8 cellular contexts compared by ENCODE assay signal in the genomic region with DNA sequence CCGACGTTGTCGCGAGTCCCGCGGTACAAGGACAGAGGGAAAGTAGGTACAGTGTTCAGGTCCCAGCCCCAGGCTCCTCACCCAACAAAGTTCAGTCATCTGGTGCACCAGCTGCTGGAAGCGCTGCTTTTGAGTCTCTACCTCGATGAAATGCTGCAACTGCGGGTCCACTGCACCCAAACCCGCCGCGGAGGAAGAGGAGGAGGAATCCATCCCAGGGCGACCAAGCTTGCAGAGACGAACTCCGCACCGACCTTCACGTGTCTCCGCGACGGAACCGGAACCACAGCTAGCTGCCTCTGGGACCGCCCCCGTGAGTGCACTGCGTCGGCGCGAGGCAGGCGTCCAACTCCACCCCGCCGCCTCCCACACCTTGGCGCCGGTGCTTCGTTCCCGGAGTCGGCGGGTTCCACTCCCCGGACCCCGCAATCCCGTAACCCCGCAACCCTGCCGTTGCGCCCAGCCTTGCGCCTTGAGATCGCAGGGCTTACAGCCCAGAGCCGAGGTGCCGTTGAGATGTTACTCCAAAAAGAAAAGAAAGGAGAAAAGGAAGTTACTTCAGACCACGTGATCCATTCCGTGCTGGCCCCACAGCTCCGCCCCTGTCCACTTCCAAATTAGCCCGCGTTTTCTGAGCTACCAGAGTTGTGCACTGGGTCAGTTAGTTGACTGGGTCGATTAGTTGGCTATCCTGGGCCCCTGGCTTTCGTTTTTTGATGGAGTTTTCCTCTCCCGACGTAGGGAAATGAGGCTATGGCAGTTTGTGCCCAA. TPM values are rescaled to one million over a fixed set of nuclear protein-coding genes. Genes with fewer than 3 reads are reported as not detected.
A peak's percentile ranks its signal among the peaks of the same experiment; 100 is the strongest.
DNase-seq lines count a peak whose midpoint lies in the region; ATAC-seq and TF ChIP-seq lines count a peak whose summit lies in the region.

A gene with protein sequence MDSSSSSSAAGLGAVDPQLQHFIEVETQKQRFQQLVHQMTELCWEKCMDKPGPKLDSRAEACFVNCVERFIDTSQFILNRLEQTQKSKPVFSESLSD (minus strand): TSS at position 291 of the 771 bp plus-strand sequence. CDS start 78 bp downstream, at position 213.

- TF ChIP-seq CTCF in GM12864 (IDR thresholded peaks at IDR 0.05; ENCODE audit: low read depth, low read length, missing control alignments) (no peak), SU-DHL-6 (IDR thresholded peaks at IDR 0.05; ENCODE audit: insufficient read depth, low read length, poor library complexity, severe bottlenecking) (no peak), cardiac muscle cell (IDR thresholded peaks at IDR 0.05; ENCODE audit: low read depth, low read length) (no peak), upper lobe of left lung (IDR thresholded peaks at IDR 0.05) (no peak)

- POLR2A ChIA-PET in activated naive CD8-positive, alpha-beta T cell treated with anti-CD3 and anti-CD28 coated beads, Interleukin-2, amount 10 ng/mL, durations not matched to agents 7 days and 5 days (lab: Charles Lee): interaction anchor here (0.8 to 3.0 kb wide), 4 partner anchors 10 to 583 kb away, joined by 3 to 16 read pairs (median 4); a partner anchor contains a TSS

- WGBS in upper lobe of left lung, 2 donors: 0 to 35% methylated on average over 11 to 55 of the region's 55 CpGs

- TF ChIP-seq EP300 in upper lobe of left lung (IDR thresholded peaks at IDR 0.05): no peak

- peaks cover 11% of the 10 kb centered on the region; the same call in 1 of the 2 replicates for H3F3A ChIP-seq in SU-DHL-6 (ENCODE audit: insufficient read depth)

- DNase-seq in GM12864 (ENCODE audit: low read depth): peak; percentile 34
- DNase-seq in NCI-H1092 treated with DMSO at 0.1 percent for 48 hours (lab: John Stamatoyannopoulos, UW): peak; percentile 88
- peak; percentile 77 for DNase-seq in activated naive CD8-positive, alpha-beta T cell treated with anti-CD3 and anti-CD28 coated beads, Interleukin-2, amount 10 ng/mL, durations not matched to agents 7 days and 5 days
- DNase-seq in cardiac muscle cell (ENCODE audit: low read depth in 1 of 2, low spot score in 1 of 2): peak; percentile 75 to 76
- peak; percentile 53 for DNase-seq in pons (ENCODE audit: low spot score)
- DNase-seq in upper lobe of left lung: peak; percentile 81 to 95

- peak within 1 kb of the TSS; percentile 86 for H2AFZ ChIP-seq in SU-DHL-6 (ENCODE audit: low read depth, low read length, severe bottlenecking)

- peak within 1 kb of the TSS; percentile 87 for H3K27ac Mint-ChIP-seq in activated naive CD8-positive, alpha-beta T cell treated with anti-CD3 and anti-CD28 coated beads, Interleukin-2, amount 10 ng/mL, durations not matched to agents 7 days and 5 days

- H3K27me3 ChIP-seq in SU-DHL-6 (ENCODE audit: low read length): no peaks in the 10 kb centered on the region
- no peaks in the 10 kb centered on the region for H3K27me3 ChIP-seq in cardiac muscle cell
- H3K27me3 ChIP-seq in upper lobe of left lung: no peaks in the 10 kb centered on the region

- H3K9ac ChIP-seq in SU-DHL-6 (ENCODE audit: low read length): peak within 1 kb of the TSS; percentile 89

- peaks cover 35% of the 10 kb centered on the region for H3K79me2 ChIP-seq in SU-DHL-6 (ENCODE audit: insufficient read depth, low read length)

- ATAC-seq in HG02610 (IDR thresholded peaks at IDR 0.05; ENCODE audit: unreplicated experiment): peak; percentile 99
- peak; percentile 98 for ATAC-seq in activated naive CD8-positive, alpha-beta T cell treated with anti-CD3 and anti-CD28 coated beads, Interleukin-2, amount 10 ng/mL, durations not matched to agents 7 days and 5 days (ENCODE audit: low read depth)
- ATAC-seq in upper lobe of left lung (ENCODE audit: low FRiP score in 2 of 2): peak; percentile 96 to 100

- H3K4me1 ChIP-seq in cardiac muscle cell (ENCODE audit: low read depth): no peaks in the 10 kb centered on the region
- peaks cover 0 to 11% (median 3%) of the 10 kb centered on the region in 4 donors for H3K4me1 ChIP-seq in upper lobe of left lung

- TF ChIP-seq POLR2A in upper lobe of left lung (IDR thresholded peaks at IDR 0.05): peak in 1 of 4 donors; percentile 63

- peaks cover 6% of the 10 kb centered on the region for H3K36me3 Mint-ChIP-seq in activated naive CD8-positive, alpha-beta T cell treated with anti-CD3 and anti-CD28 coated beads, Interleukin-2, amount 10 ng/mL, durations not matched to agents 7 days and 5 days

- H3K4me3 Mint-ChIP-seq in activated naive CD8-positive, alpha-beta T cell treated with anti-CD3 and anti-CD28 coated beads, Interleukin-2, amount 10 ng/mL, durations not matched to agents 7 days and 5 days: peak within 1 kb of the TSS; percentile 88

- H3K27ac ChIP-seq in SU-DHL-6 (ENCODE audit: low read depth, low read length): peak within 1 kb of the TSS; percentile 69
- H3K27ac ChIP-seq in cardiac muscle cell: peak within 1 kb of the TSS; percentile 64
- peak within 1 kb of the TSS; percentile 77 to 88 (median 84) for H3K27ac ChIP-seq in upper lobe of left lung

- H3K9me3 ChIP-seq in SU-DHL-6 (ENCODE audit: insufficient read depth, low read length): no peaks in the 10 kb centered on the region
- H3K9me3 ChIP-seq in cardiac muscle cell (ENCODE audit: low read depth): no peaks in the 10 kb centered on the region
- no peaks in the 10 kb centered on the region for H3K9me3 ChIP-seq in upper lobe of left lung

- peak within 1 kb of the TSS; percentile 89 for H3K4me2 ChIP-seq in SU-DHL-6 (ENCODE audit: low read depth, low read length, poor library complexity, severe bottlenecking)

- H3K4me3 ChIP-seq in GM12864 (ENCODE audit: low read depth, low read length): peak within 1 kb of the TSS; percentile 80
- peak within 1 kb of the TSS; percentile 92 for H3K4me3 ChIP-seq in SU-DHL-6 (ENCODE audit: insufficient read depth, low read length, poor library complexity, severe bottlenecking)
- peak within 1 kb of the TSS; percentile 44 for H3K4me3 ChIP-seq in cardiac muscle cell
- peak within 1 kb of the TSS; percentile 27 to 80 (median 61) for H3K4me3 ChIP-seq in upper lobe of left lung

- H3K36me3 ChIP-seq in SU-DHL-6 (ENCODE audit: low read length): no peaks in the 10 kb centered on the region
- no peaks in the 10 kb centered on the region for H3K36me3 ChIP-seq in cardiac muscle cell
- H3K36me3 ChIP-seq in upper lobe of left lung: no peaks in the 10 kb centered on the region

- H3K9me3 Mint-ChIP-seq in activated naive CD8-positive, alpha-beta T cell treated with anti-CD3 and anti-CD28 coated beads, Interleukin-2, amount 10 ng/mL, durations not matched to agents 7 days and 5 days: no peaks in the 10 kb centered on the region

- peaks cover 4% of the 10 kb centered on the region for H3K4me1 Mint-ChIP-seq in activated naive CD8-positive, alpha-beta T cell treated with anti-CD3 and anti-CD28 coated beads, Interleukin-2, amount 10 ng/mL, durations not matched to agents 7 days and 5 days

- no peaks in the 10 kb centered on the region for H4K20me1 ChIP-seq in SU-DHL-6 (ENCODE audit: low read depth, low read length)

- H3K9me2 ChIP-seq in SU-DHL-6 (replicated peaks; ENCODE audit: insufficient read depth, low read length): no peaks in the 10 kb centered on the region

- H3K27me3 Mint-ChIP-seq in activated naive CD8-positive, alpha-beta T cell treated with anti-CD3 and anti-CD28 coated beads, Interleukin-2, amount 10 ng/mL, durations not matched to agents 7 days and 5 days: peaks cover 3% of the 10 kb centered on the region

RNA-seq across cellular contexts. Expression of the gene that starts here (rescaled TPM):
- total RNA-seq in activated naive CD8-positive, alpha-beta T cell treated with anti-CD3 and anti-CD28 coated beads, Interleukin-2, amount 10 ng/mL, durations not matched to agents 7 days and 5 days: 10 to 100 TPM; 13.5 to 14.5 TPM
- total RNA-seq in cardiac muscle cell (3.6 and 5.7 TPM in 2 replicates), upper lobe of left lung (10 to 100 TPM in 1 of 6 donors, 1 to 10 TPM in 4, under 1 TPM in 1; 0.67 to 22.0 (median 6.5) TPM)
- 14.2 and 17.6 TPM in 2 replicates for polyA plus RNA-seq in cardiac muscle cell

Comparison
In these comparisons a context has a peak if more than half of its experiments do, and no peak if none do; other contexts are left out.
1. Peak in every context shown above with its lines: DNase-seq, ATAC-seq, H3K4me3 ChIP-seq and H3K27ac ChIP-seq.
2. DNase-seq: peak in every context shown above with its lines; median percentile 88 in NCI-H1092 treated with DMSO at 0.1 percent for 48 hours; 88 in upper lobe of left lung; 77 in activated naive CD8-positive, alpha-beta T cell treated with anti-CD3 and anti-CD28 coated beads, Interleukin-2, amount 10 ng/mL, durations not matched to agents 7 days and 5 days; 76 in cardiac muscle cell; 53 in pons; 34 in GM12864.